9 cellular contexts compared by ENCODE assay signal in the genomic region with DNA sequence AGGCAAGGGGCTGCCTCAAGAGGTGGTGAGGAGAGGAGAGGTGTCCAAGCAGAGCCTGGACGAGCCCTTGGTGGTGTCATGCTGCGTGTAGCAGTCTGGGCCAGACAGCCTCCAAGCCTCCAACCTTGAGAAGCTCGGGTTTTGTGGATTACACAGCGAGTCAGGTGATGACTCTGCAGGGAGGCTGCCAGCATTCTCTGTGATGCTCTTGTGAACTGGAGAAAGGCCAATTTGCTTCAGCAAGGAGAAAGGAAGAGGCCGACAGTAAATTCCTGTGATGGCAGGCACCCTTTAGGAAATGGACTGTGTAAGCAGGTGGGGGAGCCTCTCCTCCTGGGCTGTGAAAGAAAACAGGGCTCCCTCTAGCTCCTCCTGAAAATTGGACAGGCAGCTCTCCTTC. TPM values are rescaled to one million over a fixed set of nuclear protein-coding genes. Genes with fewer than 3 reads are reported as not detected.
A peak's percentile ranks its signal among the peaks of the same experiment; 100 is the strongest.
DNase-seq lines count a peak whose midpoint lies in the region; ATAC-seq lines count a peak whose summit lies in the region.
"Had no signal": no experiment of that assay in that cellular context is flagged by ENCODE, and none has a peak within 500 bp of the region (broad histone marks: within the 10 kb centered on the region; RNA-seq: fewer than 3 reads in every experiment).

No MANE protein-coding gene starts in this region.

- ATAC-seq in GM21529 (IDR thresholded peaks at IDR 0.05; ENCODE audit: unreplicated experiment) (no peak), HG03469 (IDR thresholded peaks at IDR 0.05; ENCODE audit: unreplicated experiment) (no peak), left lobe of liver (no peak)

- in situ Hi-C loops in GM23248 (cut with MboI) = no loop called here

- H3K9me2 ChIP-seq in GM23248 (ENCODE audit: insufficient read depth) = no peaks in the 10 kb centered on the region

- H3K4me3 ChIP-seq in GM23248 (no peak overlapping the region), rectal smooth muscle tissue (ENCODE audit: low read length) (no peak overlapping the region)

- H3K27ac ChIP-seq in GM23248 = peak overlapping the region; percentile 37; the same call in 1 of the 2 replicates
- H3K27ac ChIP-seq in rectal smooth muscle tissue (ENCODE audit: low read depth, low read length) = peak overlapping the region; percentile 10

- H3K36me3 ChIP-seq in GM23248 (ENCODE audit: low read depth) (no peaks in the 10 kb centered on the region), rectal smooth muscle tissue (ENCODE audit: control insufficient read depth, insufficient read depth, low read length) (no peaks in the 10 kb centered on the region)

- H3F3A ChIP-seq in GM23248 (ENCODE audit: insufficient read depth) = no peaks in the 10 kb centered on the region

- H3K27me3 ChIP-seq in GM23248 (replicated peaks; ENCODE audit: insufficient read depth) = no peaks in the 10 kb centered on the region
- no peaks in the 10 kb centered on the region for H3K27me3 ChIP-seq in rectal smooth muscle tissue (ENCODE audit: control insufficient read depth, insufficient read depth, low read length)

- no peaks in the 10 kb centered on the region for H3K9me3 ChIP-seq in GM23248 (ENCODE audit: low read depth)

- no peak overlapping the region for H3K4me2 ChIP-seq in GM23248 (ENCODE audit: unreplicated experiment)

- DNase-seq in GM23248 (peak; percentile 85), NCI-H2227 (lab: John Stamatoyannopoulos, UW; ENCODE audit: unreplicated experiment) (peak; percentile 6), dedifferentiated amniotic fluid mesenchymal stem cell (ENCODE audit: extremely low spot score) (peak; percentile 15), left lobe of liver (ENCODE audit: low spot score) (no peak)
- DNase-seq: NCI-H187; stimulated activated CD4-positive, alpha-beta T cell treated with anti-CD3 and anti-CD28 coated beads, Interleukin-4, amount 100 ng/mL, for 4 hours had no signal

- no peak overlapping the region for H3K9ac ChIP-seq in GM23248
- no peak overlapping the region for H3K9ac ChIP-seq in rectal smooth muscle tissue (ENCODE audit: low read length)

- H3K4me1 ChIP-seq in GM23248 (ENCODE audit: insufficient read depth) (peaks cover 6% of the 10 kb centered on the region; the same call in 1 of the 2 replicates), rectal smooth muscle tissue (ENCODE audit: control insufficient read depth, insufficient read depth, low read length) (no peaks in the 10 kb centered on the region)

- no peaks in the 10 kb centered on the region for H4K20me1 ChIP-seq in GM23248 (ENCODE audit: insufficient read depth)

- WGBS in GM23248 (ENCODE audit: low coverage in 1 of 2, low lambda C conversion rate in 2 of 2, missing lambda C conversion rate in 2 of 2), 2 experiments = 7 to 8% methylated on average over 4 to 5 of the region's 5 CpGs

- H3K79me2 ChIP-seq in GM23248 (ENCODE audit: insufficient read depth) = no peaks in the 10 kb centered on the region

- no peak overlapping the region for H2AFZ ChIP-seq in GM23248

RNA-seq across cellular contexts. Expression of a gene that starts 36.0 kb away (rescaled TPM):
- total RNA-seq in GM23248 (2014; rRNA removed; shearing (Covaris generic)) = 71.7 and 76.0 TPM in 2 replicates
- polyA plus RNA-seq in GM23248 (2016; fragmentation: Nextera tagmentation; extraction: Ambion mirVana) = 37.8 and 37.9 TPM in 2 replicates
- total RNA-seq in left lobe of liver = 36.7 TPM

RNA-seq across cellular contexts. Expression of a gene that starts 48.7 kb away (rescaled TPM):
- 6.5 and 12.1 TPM in 2 replicates for total RNA-seq in GM23248 (2014; rRNA removed; shearing (Covaris generic))
- polyA plus RNA-seq in GM23248 (2016; fragmentation: Nextera tagmentation; extraction: Ambion mirVana) = 31.7 and 33.3 TPM in 2 replicates
- total RNA-seq in left lobe of liver = 33.0 TPM
